Comparison of ENCODE assay signal across 9 cellular contexts in the genomic region with DNA sequence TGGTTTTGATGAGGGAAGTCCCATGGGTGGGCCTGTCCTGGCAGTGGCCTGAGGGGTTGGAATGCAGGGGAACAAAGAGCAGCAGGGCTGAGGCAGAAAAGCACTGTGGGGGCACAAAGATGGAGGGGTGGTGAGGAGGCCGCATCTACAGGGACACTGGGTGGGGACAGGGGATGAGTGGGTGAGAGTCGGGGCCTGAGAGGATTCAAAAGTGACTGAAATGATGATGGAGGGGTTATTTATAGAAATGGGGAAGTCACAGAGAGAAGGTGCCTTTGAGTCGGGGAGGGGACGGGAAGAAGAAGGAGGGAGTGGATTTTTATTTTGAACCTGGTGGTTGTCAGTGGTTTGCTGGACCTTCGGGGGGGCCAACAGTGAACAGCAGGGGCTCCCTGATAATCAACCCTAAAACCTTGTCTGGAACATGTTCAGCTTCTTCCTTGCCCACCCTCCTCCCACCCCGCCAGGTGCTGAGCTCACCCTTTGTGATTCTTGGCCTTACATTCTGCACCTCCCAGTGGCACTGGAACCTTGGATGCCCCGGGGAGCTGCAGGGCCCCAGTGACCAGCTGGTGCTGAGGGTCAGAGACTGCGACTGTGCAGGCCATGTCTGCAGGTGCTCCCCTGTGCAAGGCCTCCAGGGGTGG. TPM values are rescaled to one million over a fixed set of nuclear protein-coding genes. Genes with fewer than 3 reads are reported as not detected.
A peak's percentile ranks its signal among the peaks of the same experiment; 100 is the strongest.
DNase-seq lines count a peak whose midpoint lies in the region; ATAC-seq and TF ChIP-seq lines count a peak whose summit lies in the region.
"Had no signal": no experiment of that assay in that cellular context is flagged by ENCODE, and none has a peak within 500 bp of the region (broad histone marks: within the 10 kb centered on the region; RNA-seq: fewer than 3 reads in every experiment).

No MANE protein-coding gene starts in this region.

- 64 to 77% (median 76%) methylated on average over 7 to 8 of the region's 8 CpGs for WGBS in heart left ventricle, 4 donors

- no peak for TF ChIP-seq POLR2A in heart left ventricle (IDR thresholded peaks at IDR 0.05)

- intact Hi-C loops in heart left ventricle (cut with DNase I): loop anchor here in 1 of 10 donors (2.0 kb wide), 1 partner anchor 21 kb away; no protein-coding TSS in a partner anchor

- H3K4me3 Mint-ChIP-seq in activated naive CD8-positive, alpha-beta T cell treated with anti-CD3 and anti-CD28 coated beads, Interleukin-2, amount 50 U/mL, for 24 hours: no peak overlapping the region

- H3K36me3 ChIP-seq in heart left ventricle: no peaks in the 10 kb centered on the region

- no peaks in the 10 kb centered on the region for H3K27me3 ChIP-seq in heart left ventricle

- DNase-seq in GM10266 (ENCODE audit: extremely low spot score) (peak; percentile 77), NCI-H1694 treated with DMSO at 0.1 percent for 48 hours (lab: John Stamatoyannopoulos, UW) (no peak), HuH-7.5 (ENCODE audit: low spot score) (no peak), heart left ventricle (no peak)
- no peak for DNase-seq in activated naive CD8-positive, alpha-beta T cell treated with anti-CD3 and anti-CD28 coated beads, Interleukin-2, amount 50 U/mL, for 24 hours
- no peak for DNase-seq in activated CD4-positive, CD25-positive, alpha-beta regulatory T cell treated with anti-CD3 and anti-CD28 coated beads, Interleukin-2, amount 50 U/mL, for 72 hours
- DNase-seq: DMS53 had no signal

- H3K4me1 ChIP-seq in heart left ventricle: peaks cover 7 to 90% (median 51%) of the 10 kb centered on the region in 12 donors

- TF ChIP-seq CTCF in GM10266 (IDR thresholded peaks at IDR 0.05; ENCODE audit: control insufficient read depth, insufficient read depth, low read depth, missing control alignments): no peak
- no peak for TF ChIP-seq CTCF in heart left ventricle (IDR thresholded peaks at IDR 0.05)

- H3K36me3 Mint-ChIP-seq in activated naive CD8-positive, alpha-beta T cell treated with anti-CD3 and anti-CD28 coated beads, Interleukin-2, amount 50 U/mL, for 24 hours (ENCODE audit: low read depth): no peaks in the 10 kb centered on the region

- H3K4me1 Mint-ChIP-seq in activated naive CD8-positive, alpha-beta T cell treated with anti-CD3 and anti-CD28 coated beads, Interleukin-2, amount 50 U/mL, for 24 hours: peaks cover 84% of the 10 kb centered on the region

- no peak overlapping the region for H3K27ac ChIP-seq in heart left ventricle

- ATAC-seq in GM19395 (IDR thresholded peaks at IDR 0.05; ENCODE audit: unreplicated experiment): peak; percentile 34
- ATAC-seq in HG03342 (IDR thresholded peaks at IDR 0.05; ENCODE audit: unreplicated experiment): peak; percentile 30
- ATAC-seq in activated naive CD8-positive, alpha-beta T cell treated with anti-CD3 and anti-CD28 coated beads, Interleukin-2, amount 50 U/mL, for 24 hours: no peak
- no peak for ATAC-seq in heart left ventricle

- no peaks in the 10 kb centered on the region for H3K27me3 Mint-ChIP-seq in activated naive CD8-positive, alpha-beta T cell treated with anti-CD3 and anti-CD28 coated beads, Interleukin-2, amount 50 U/mL, for 24 hours

- peak overlapping the region; percentile 55 for H3K27ac Mint-ChIP-seq in activated naive CD8-positive, alpha-beta T cell treated with anti-CD3 and anti-CD28 coated beads, Interleukin-2, amount 50 U/mL, for 24 hours

- no peaks in the 10 kb centered on the region for H3K9me3 ChIP-seq in heart left ventricle

- H3K4me3 ChIP-seq in heart left ventricle: no peak overlapping the region

- H3K9me3 Mint-ChIP-seq in activated naive CD8-positive, alpha-beta T cell treated with anti-CD3 and anti-CD28 coated beads, Interleukin-2, amount 50 U/mL, for 24 hours: no peaks in the 10 kb centered on the region

RNA-seq across cellular contexts. Expression of a gene that starts 42.9 kb away (rescaled TPM):
- 10 to 100 TPM; 12.8 to 22.7 (median 18.4) TPM for total RNA-seq in heart left ventricle
- 10 to 100 TPM; 19.9 to 23.4 TPM for polyA plus RNA-seq in heart left ventricle

Comparison
In these comparisons a context has a peak if more than half of its experiments do, and no peak if none do; other contexts are left out.
1. ATAC-seq: peak in GM19395 (single experiment) and HG03342 (single experiment); none in activated naive CD8-positive, alpha-beta T cell treated with anti-CD3 and anti-CD28 coated beads, Interleukin-2, amount 50 U/mL, for 24 hours (single experiment) and heart left ventricle (0 of 4).